Comparison of ENCODE assay signal across 1 cellular context in the genomic region with DNA sequence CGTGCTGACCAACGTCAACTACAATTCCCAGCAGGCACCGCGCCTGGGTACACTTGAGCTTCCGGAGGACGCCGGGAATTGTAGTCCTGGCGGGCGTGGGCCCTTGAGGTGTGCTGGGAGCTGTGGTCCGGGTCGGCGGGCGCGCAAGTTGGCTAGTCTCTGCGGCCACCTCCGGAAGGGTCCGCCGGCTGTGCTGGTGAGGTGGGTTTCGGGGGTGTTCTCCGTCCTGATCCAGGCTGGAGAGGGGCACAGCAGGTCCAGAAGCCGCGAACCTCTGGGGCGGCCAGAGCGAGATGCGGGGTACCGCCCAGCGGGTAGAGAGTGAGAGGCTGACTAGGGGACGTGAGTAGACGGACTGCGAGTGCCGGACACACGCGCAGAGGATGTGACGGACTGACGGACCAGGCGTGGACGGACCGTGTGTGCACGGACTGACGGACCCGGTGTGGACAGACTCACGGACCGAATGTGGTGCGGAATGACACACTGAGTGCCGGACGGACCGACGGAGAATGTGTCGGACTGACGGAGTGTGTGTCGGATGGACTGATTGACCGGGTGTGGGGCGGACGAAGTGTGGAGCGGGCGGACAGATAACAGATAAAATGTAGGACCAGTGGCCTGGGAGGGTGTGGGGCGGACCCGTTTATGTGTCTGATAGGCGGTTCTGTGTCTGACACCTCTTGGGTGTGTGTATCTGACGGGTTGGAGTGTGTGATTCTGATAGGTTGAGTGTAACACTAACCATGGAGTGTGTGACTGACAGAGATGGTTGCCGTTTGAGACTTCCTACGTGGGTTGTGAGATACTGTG.
TF ChIP-seq lines count a peak whose summit lies in the region.

Gene ZSCAN22 (plus strand): TSS at position 81 of the 813 bp plus-strand sequence. CDS start 7,809 bp downstream, outside the sequence.

TF ChIP-seq in K562, 482 proteins besides CTCF, POLR2A, EP300 and RAD21 (continued from another document and continues in another):
- TF ChIP-seq ATF6 (CRISPR knock-in tag; IDR thresholded peaks at IDR 0.05) (peak; percentile 75; the same call in 1 of the 2 replicates), SAP30 (IDR thresholded peaks at IDR 0.05; ENCODE audit: borderline replicate concordance, insufficient read depth, low read depth, low read length, poor library complexity, severe bottlenecking) (peak; percentile 88), POLR2AphosphoS5 (IDR thresholded peaks at IDR 0.05; ENCODE audit: control insufficient read depth, insufficient read depth, low read depth, low read length) (no peak), ZNF717 (CRISPR knock-in tag; IDR thresholded peaks at IDR 0.05) (no peak), RBM22 (IDR thresholded peaks at IDR 0.05; ENCODE audit: low read depth, low read length, poor library complexity, severe bottlenecking) (peak; percentile 27), JUND (IDR thresholded peaks at IDR 0.05; ENCODE audit: borderline replicate concordance, low read depth, low read length) (peak; percentile 73), JUND (tag; IDR thresholded peaks at IDR 0.05; ENCODE audit: borderline replicate concordance, low read depth, low read length) (peak; percentile 60; the same call in 2 of the 3 replicates), RHOXF2B (CRISPR knock-in tag; conservative IDR thresholded peaks at IDR 0.05) (no peak), HNRNPUL1 (IDR thresholded peaks at IDR 0.05; ENCODE audit: low read length) (no peak), HMG20B (CRISPR knock-in tag; IDR thresholded peaks at IDR 0.05) (no peak), NFXL1 (CRISPR knock-in tag; IDR thresholded peaks at IDR 0.05) (no peak), MTF1 (CRISPR knock-in tag; IDR thresholded peaks at IDR 0.05; ENCODE audit: borderline replicate concordance) (no peak), TAF1 (IDR thresholded peaks at IDR 0.05; ENCODE audit: control insufficient read depth, extremely low read depth, insufficient read depth, low read length, severe bottlenecking) (peak; percentile 50), SMARCA5 (IDR thresholded peaks at IDR 0.05) (no peak), LCOR (CRISPR knock-in tag; IDR thresholded peaks at IDR 0.05) (peak; percentile 84; the same call in 1 of the 2 replicates), RBM39 (optimal IDR thresholded peaks at IDR 0.05; ENCODE audit: low read depth, low read length) (no peak), EP400 (IDR thresholded peaks at IDR 0.05) (peak; percentile 92), HNRNPL (IDR thresholded peaks at IDR 0.05; ENCODE audit: low read depth, low read length) (no peak), ZNF197 (CRISPR knock-in tag; IDR thresholded peaks at IDR 0.05; ENCODE audit: low read depth) (0 out of 2 replicates have a peak, but pooled peaks have one; percentile 68), NELFE (IDR thresholded peaks at IDR 0.05; ENCODE audit: insufficient read depth, insufficient read length) (no peak), ZEB2 (IDR thresholded peaks at IDR 0.05) (peak; percentile 98), ZSCAN32 (CRISPR knock-in tag; IDR thresholded peaks at IDR 0.05) (0 out of 2 replicates have a peak, but pooled peaks have one; percentile 40), KLF10 (CRISPR knock-in tag; IDR thresholded peaks at IDR 0.05) (no peak), CLOCK (CRISPR knock-in tag; IDR thresholded peaks at IDR 0.05; ENCODE audit: borderline replicate concordance) (no peak), SLC30A9 (CRISPR knock-in tag; IDR thresholded peaks at IDR 0.05) (no peak), SNRNP70 (optimal IDR thresholded peaks at IDR 0.05; ENCODE audit: low read depth, low read length) (no peak), SMAD1 (IDR thresholded peaks at IDR 0.05; ENCODE audit: low read depth, low read length, partially characterized antibody) (no peak), ZZZ3 (IDR thresholded peaks at IDR 0.05) (no peak), RBM34 (IDR thresholded peaks at IDR 0.05; ENCODE audit: borderline replicate concordance, insufficient read depth, low read length) (no peak), FOXK2 (conservative IDR thresholded peaks at IDR 0.05 in 1 of 2, IDR thresholded peaks at IDR 0.05 in 1 of 2; ENCODE audit: low read depth in 2 of 2) (peak; percentile 67 to 85; a peak in 3 of 4 replicates), FOXA3 (CRISPR knock-in tag; conservative IDR thresholded peaks at IDR 0.05 in 1 of 2, IDR thresholded peaks at IDR 0.05 in 1 of 2) (no peak), ZC3H4 (CRISPR knock-in tag; IDR thresholded peaks at IDR 0.05; ENCODE audit: borderline replicate concordance) (no peak), RBM25 (IDR thresholded peaks at IDR 0.05; ENCODE audit: low read depth, low read length, severe bottlenecking) (no peak), MECOM (CRISPR knock-in tag; IDR thresholded peaks at IDR 0.05) (no peak), CXXC5 (CRISPR knock-in tag; IDR thresholded peaks at IDR 0.05) (peak; percentile 99), ZNF12 (CRISPR knock-in tag; IDR thresholded peaks at IDR 0.05) (no peak; the same call in 1 of the 2 replicates), TAF9B (IDR thresholded peaks at IDR 0.05; ENCODE audit: partially characterized antibody) (peak; percentile 81), CBFA2T3 (IDR thresholded peaks at IDR 0.05) (peak; percentile 61), ZFX (CRISPR knock-in tag; IDR thresholded peaks at IDR 0.05) (peak; percentile 91), KLF16 (IDR thresholded peaks at IDR 0.05) (no peak), RFX7 (CRISPR knock-in tag; IDR thresholded peaks at IDR 0.05) (no peak), NFE2 (IDR thresholded peaks at IDR 0.05; ENCODE audit: low read depth) (peak; percentile 38; the same call in 1 of the 2 replicates), ZNF512 (tag; IDR thresholded peaks at IDR 0.05) (no peak)
- TF ChIP-seq, protein P1, sequence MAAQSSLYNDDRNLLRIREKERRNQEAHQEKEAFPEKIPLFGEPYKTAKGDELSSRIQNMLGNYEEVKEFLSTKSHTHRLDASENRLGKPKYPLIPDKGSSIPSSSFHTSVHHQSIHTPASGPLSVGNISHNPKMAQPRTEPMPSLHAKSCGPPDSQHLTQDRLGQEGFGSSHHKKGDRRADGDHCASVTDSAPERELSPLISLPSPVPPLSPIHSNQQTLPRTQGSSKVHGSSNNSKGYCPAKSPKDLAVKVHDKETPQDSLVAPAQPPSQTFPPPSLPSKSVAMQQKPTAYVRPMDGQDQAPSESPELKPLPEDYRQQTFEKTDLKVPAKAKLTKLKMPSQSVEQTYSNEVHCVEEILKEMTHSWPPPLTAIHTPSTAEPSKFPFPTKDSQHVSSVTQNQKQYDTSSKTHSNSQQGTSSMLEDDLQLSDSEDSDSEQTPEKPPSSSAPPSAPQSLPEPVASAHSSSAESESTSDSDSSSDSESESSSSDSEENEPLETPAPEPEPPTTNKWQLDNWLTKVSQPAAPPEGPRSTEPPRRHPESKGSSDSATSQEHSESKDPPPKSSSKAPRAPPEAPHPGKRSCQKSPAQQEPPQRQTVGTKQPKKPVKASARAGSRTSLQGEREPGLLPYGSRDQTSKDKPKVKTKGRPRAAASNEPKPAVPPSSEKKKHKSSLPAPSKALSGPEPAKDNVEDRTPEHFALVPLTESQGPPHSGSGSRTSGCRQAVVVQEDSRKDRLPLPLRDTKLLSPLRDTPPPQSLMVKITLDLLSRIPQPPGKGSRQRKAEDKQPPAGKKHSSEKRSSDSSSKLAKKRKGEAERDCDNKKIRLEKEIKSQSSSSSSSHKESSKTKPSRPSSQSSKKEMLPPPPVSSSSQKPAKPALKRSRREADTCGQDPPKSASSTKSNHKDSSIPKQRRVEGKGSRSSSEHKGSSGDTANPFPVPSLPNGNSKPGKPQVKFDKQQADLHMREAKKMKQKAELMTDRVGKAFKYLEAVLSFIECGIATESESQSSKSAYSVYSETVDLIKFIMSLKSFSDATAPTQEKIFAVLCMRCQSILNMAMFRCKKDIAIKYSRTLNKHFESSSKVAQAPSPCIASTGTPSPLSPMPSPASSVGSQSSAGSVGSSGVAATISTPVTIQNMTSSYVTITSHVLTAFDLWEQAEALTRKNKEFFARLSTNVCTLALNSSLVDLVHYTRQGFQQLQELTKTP (IDR thresholded peaks at IDR 0.05; ENCODE audit: low read depth in 1 of 2, partially characterized antibody in 2 of 2) = peak; percentile 76 to 98
- TF ChIP-seq, protein P2, sequence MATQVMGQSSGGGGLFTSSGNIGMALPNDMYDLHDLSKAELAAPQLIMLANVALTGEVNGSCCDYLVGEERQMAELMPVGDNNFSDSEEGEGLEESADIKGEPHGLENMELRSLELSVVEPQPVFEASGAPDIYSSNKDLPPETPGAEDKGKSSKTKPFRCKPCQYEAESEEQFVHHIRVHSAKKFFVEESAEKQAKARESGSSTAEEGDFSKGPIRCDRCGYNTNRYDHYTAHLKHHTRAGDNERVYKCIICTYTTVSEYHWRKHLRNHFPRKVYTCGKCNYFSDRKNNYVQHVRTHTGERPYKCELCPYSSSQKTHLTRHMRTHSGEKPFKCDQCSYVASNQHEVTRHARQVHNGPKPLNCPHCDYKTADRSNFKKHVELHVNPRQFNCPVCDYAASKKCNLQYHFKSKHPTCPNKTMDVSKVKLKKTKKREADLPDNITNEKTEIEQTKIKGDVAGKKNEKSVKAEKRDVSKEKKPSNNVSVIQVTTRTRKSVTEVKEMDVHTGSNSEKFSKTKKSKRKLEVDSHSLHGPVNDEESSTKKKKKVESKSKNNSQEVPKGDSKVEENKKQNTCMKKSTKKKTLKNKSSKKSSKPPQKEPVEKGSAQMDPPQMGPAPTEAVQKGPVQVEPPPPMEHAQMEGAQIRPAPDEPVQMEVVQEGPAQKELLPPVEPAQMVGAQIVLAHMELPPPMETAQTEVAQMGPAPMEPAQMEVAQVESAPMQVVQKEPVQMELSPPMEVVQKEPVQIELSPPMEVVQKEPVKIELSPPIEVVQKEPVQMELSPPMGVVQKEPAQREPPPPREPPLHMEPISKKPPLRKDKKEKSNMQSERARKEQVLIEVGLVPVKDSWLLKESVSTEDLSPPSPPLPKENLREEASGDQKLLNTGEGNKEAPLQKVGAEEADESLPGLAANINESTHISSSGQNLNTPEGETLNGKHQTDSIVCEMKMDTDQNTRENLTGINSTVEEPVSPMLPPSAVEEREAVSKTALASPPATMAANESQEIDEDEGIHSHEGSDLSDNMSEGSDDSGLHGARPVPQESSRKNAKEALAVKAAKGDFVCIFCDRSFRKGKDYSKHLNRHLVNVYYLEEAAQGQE (CRISPR knock-in tag; IDR thresholded peaks at IDR 0.05; ENCODE audit: low read depth) = peak; percentile 81
- TF ChIP-seq, protein P3, sequence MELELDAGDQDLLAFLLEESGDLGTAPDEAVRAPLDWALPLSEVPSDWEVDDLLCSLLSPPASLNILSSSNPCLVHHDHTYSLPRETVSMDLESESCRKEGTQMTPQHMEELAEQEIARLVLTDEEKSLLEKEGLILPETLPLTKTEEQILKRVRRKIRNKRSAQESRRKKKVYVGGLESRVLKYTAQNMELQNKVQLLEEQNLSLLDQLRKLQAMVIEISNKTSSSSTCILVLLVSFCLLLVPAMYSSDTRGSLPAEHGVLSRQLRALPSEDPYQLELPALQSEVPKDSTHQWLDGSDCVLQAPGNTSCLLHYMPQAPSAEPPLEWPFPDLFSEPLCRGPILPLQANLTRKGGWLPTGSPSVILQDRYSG (tag; conservative IDR thresholded peaks at IDR 0.05; ENCODE audit: low read depth) = peak; percentile 84
- TF ChIP-seq, protein P4, sequence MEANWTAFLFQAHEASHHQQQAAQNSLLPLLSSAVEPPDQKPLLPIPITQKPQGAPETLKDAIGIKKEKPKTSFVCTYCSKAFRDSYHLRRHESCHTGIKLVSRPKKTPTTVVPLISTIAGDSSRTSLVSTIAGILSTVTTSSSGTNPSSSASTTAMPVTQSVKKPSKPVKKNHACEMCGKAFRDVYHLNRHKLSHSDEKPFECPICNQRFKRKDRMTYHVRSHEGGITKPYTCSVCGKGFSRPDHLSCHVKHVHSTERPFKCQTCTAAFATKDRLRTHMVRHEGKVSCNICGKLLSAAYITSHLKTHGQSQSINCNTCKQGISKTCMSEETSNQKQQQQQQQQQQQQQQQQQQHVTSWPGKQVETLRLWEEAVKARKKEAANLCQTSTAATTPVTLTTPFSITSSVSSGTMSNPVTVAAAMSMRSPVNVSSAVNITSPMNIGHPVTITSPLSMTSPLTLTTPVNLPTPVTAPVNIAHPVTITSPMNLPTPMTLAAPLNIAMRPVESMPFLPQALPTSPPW (CRISPR knock-in tag; IDR thresholded peaks at IDR 0.05) = peak; percentile 63
